12 cellular contexts compared by ENCODE assay signal in genomic region chr16:5070431-5071186, GRCh38. TPM values are rescaled to one million over a fixed set of nuclear protein-coding genes. Genes with fewer than 3 reads are reported as not detected.
DNase-seq lines count a peak whose midpoint lies in the region; ATAC-seq and TF ChIP-seq lines count a peak whose summit lies in the region.
"Had no signal": no experiment of that assay in that cellular context is flagged by ENCODE, and none has a peak within 500 bp of the region (broad histone marks: within the 10 kb centered on the region; RNA-seq: fewer than 3 reads in every experiment).

No MANE protein-coding gene starts in this region.

- no peak for TF ChIP-seq CTCF in foreskin keratinocyte (conservative IDR thresholded peaks at IDR 0.05)
- no peak for TF ChIP-seq CTCF in smooth muscle cell (IDR thresholded peaks at IDR 0.05; ENCODE audit: borderline replicate concordance, insufficient read depth, poor library complexity, severe bottlenecking)

- H3K36me3 ChIP-seq in smooth muscle cell (ENCODE audit: low read depth): no peaks in the 10 kb centered on the region

- CTCF ChIA-PET in T-cell (lab: Charles Lee): interaction anchor here in 1 of 2 donors (0.6 kb wide), 1 partner anchor 18 kb away, joined by 5 read pairs; no protein-coding TSS in a partner anchor

- POLR2A ChIA-PET in T-cell (lab: Charles Lee): interaction anchor here in 1 of 2 donors (0.5 kb wide), 1 partner anchor 9 kb away, joined by 4 read pairs; no protein-coding TSS in a partner anchor

- no peak overlapping the region for H3K4me2 ChIP-seq in smooth muscle cell

- H3K27me3 ChIP-seq in foreskin keratinocyte (peaks cover 7% of the 10 kb centered on the region), smooth muscle cell (ENCODE audit: low read depth) (no peaks in the 10 kb centered on the region)
- H3K27me3 ChIP-seq: adrenal gland, upper lobe of left lung had no signal

- no peak overlapping the region for H3K9ac ChIP-seq in smooth muscle cell (ENCODE audit: low read depth)

- peak overlapping the region; percentile 98 for H3K27ac Mint-ChIP-seq in T-helper 1 cell treated with Interleukin-12 subunit alpha and Interleukin-12 subunit beta and Interleukin-4 antibody, amounts not matched to agents 30 μg/mL and 1 μg/mL, for 36 hours
- peak overlapping the region; percentile 97 for H3K27ac Mint-ChIP-seq in T-cell

- WGBS in smooth muscle cell (ENCODE audit: low lambda C conversion rate): 81% methylated on average over 15 of the region's 15 CpGs

- no peak overlapping the region for H3K4me3 Mint-ChIP-seq in T-helper 1 cell treated with Interleukin-12 subunit alpha and Interleukin-12 subunit beta and Interleukin-4 antibody, amounts not matched to agents 30 μg/mL and 1 μg/mL, for 36 hours
- H3K4me3 Mint-ChIP-seq in T-cell: peak overlapping the region; percentile 6 to 96 (median 96)

- H3K36me3 Mint-ChIP-seq in T-helper 1 cell treated with Interleukin-12 subunit alpha and Interleukin-12 subunit beta and Interleukin-4 antibody, amounts not matched to agents 30 μg/mL and 1 μg/mL, for 36 hours (ENCODE audit: low read depth): peaks cover 4% of the 10 kb centered on the region
- H3K36me3 Mint-ChIP-seq in T-cell: peaks cover 12% of the 10 kb centered on the region

- peaks cover 8% of the 10 kb centered on the region for H4K20me1 ChIP-seq in smooth muscle cell (ENCODE audit: low read depth)

- DNase-seq in T-helper 1 cell: no peak
- DNase-seq in T-cell: no peak
- DNase-seq in foreskin keratinocyte: no peak
- no peak for DNase-seq in smooth muscle cell (lab: John Stamatoyannopoulos, UW; ENCODE audit: unreplicated experiment)
- no peak for DNase-seq in NCI-H526 (lab: John Stamatoyannopoulos, UW)
- DNase-seq: adrenal gland, T1000, upper lobe of left lung had no signal

- H3K27ac ChIP-seq in foreskin keratinocyte (peak overlapping the region; percentile 31), smooth muscle cell (ENCODE audit: low read depth) (no peak overlapping the region)

- H2AFZ ChIP-seq in smooth muscle cell (ENCODE audit: low read depth): peak overlapping the region; percentile 96

- peaks cover 4% of the 10 kb centered on the region for H3K79me2 ChIP-seq in smooth muscle cell (ENCODE audit: low read depth)

- H3K4me3 ChIP-seq in smooth muscle cell: no peak overlapping the region

- H3F3A ChIP-seq in smooth muscle cell (ENCODE audit: low read depth): peaks cover 4% of the 10 kb centered on the region

- peaks cover 4% of the 10 kb centered on the region for H3K27me3 Mint-ChIP-seq in T-helper 1 cell treated with Interleukin-12 subunit alpha and Interleukin-12 subunit beta and Interleukin-4 antibody, amounts not matched to agents 30 μg/mL and 1 μg/mL, for 36 hours (ENCODE audit: low read depth)
- no peaks in the 10 kb centered on the region for H3K27me3 Mint-ChIP-seq in T-cell

- peaks cover 22% of the 10 kb centered on the region for H3K4me1 Mint-ChIP-seq in T-helper 1 cell treated with Interleukin-12 subunit alpha and Interleukin-12 subunit beta and Interleukin-4 antibody, amounts not matched to agents 30 μg/mL and 1 μg/mL, for 36 hours (ENCODE audit: low read depth)
- H3K4me1 Mint-ChIP-seq in T-cell: peaks cover 28 to 36% (median 33%) of the 10 kb centered on the region in 3 donors

- H3K4me1 ChIP-seq in foreskin keratinocyte: no peaks in the 10 kb centered on the region
- peaks cover 3% of the 10 kb centered on the region for H3K4me1 ChIP-seq in smooth muscle cell (ENCODE audit: low read depth)

- no peaks in the 10 kb centered on the region for H3K9me3 ChIP-seq in smooth muscle cell (replicated peaks; ENCODE audit: low read depth)
- H3K9me3 ChIP-seq: adrenal gland, upper lobe of left lung had no signal

- H3K9me3 Mint-ChIP-seq in T-helper 1 cell treated with Interleukin-12 subunit alpha and Interleukin-12 subunit beta and Interleukin-4 antibody, amounts not matched to agents 30 μg/mL and 1 μg/mL, for 36 hours: no peaks in the 10 kb centered on the region
- H3K9me3 Mint-ChIP-seq in T-cell: no peaks in the 10 kb centered on the region

- ATAC-seq in T-cell (replicated peaks in 1 of 4) (no peak), foreskin keratinocyte (no peak), HG02852 (IDR thresholded peaks at IDR 0.05; ENCODE audit: unreplicated experiment) (no peak)
- ATAC-seq in activated CD4-positive, CD25-positive, alpha-beta regulatory T cell treated with anti-CD3 and anti-CD28 coated beads, Interleukin-2, amount 50 U/mL, for 24 hours: no peak

RNA-seq across cellular contexts. Expression of gene ALG1, which starts 1.0 kb away (rescaled TPM):
- total RNA-seq in T-cell (10 to 100 TPM; 12.0 to 29.2 (median 25.7) TPM), foreskin keratinocyte (23.4 and 24.0 TPM in 2 replicates), smooth muscle cell (22.2 and 22.6 TPM in 2 replicates)
- polyA plus RNA-seq in foreskin keratinocyte (24.1 and 25.2 TPM in 2 replicates), smooth muscle cell (30.4 and 32.9 TPM in 2 replicates)

RNA-seq across cellular contexts. Expression of gene C16orf89, which starts 4.9 kb away (rescaled TPM):
- total RNA-seq in T-cell (under 1 TPM in 2 of 5 donors, not detected in 3; 0.62 to 0.79 TPM), foreskin keratinocyte (not detected in 2 replicates), smooth muscle cell (not detected in 2 replicates)
- polyA plus RNA-seq in foreskin keratinocyte (not detected in 2 replicates), smooth muscle cell (not detected in 2 replicates)
- total RNA-seq: NCI-H460 had no signal

RNA-seq across cellular contexts. Expression of gene EEF2KMT, which starts 27.0 kb away (rescaled TPM):
- total RNA-seq in T-cell (10 to 100 TPM in 3 of 5 donors, 1 to 10 TPM in 2; 3.6 to 16.1 (median 11.7) TPM), foreskin keratinocyte (17.9 and 19.1 TPM in 2 replicates), smooth muscle cell (2.9 and 6.2 TPM in 2 replicates)
- polyA plus RNA-seq in foreskin keratinocyte (21.5 and 24.2 TPM in 2 replicates), smooth muscle cell (9.9 and 15.0 TPM in 2 replicates)

RNA-seq across cellular contexts. Expression of gene NAGPA, which starts 36.9 kb away (rescaled TPM):
- total RNA-seq in T-cell: 10 to 100 TPM; 26.2 to 33.6 (median 29.7) TPM
- 11.0 and 12.3 TPM in 2 replicates for total RNA-seq in foreskin keratinocyte
- 10.9 and 11.0 TPM in 2 replicates for polyA plus RNA-seq in foreskin keratinocyte
- total RNA-seq in smooth muscle cell: 3.8 and 4.2 TPM in 2 replicates
- polyA plus RNA-seq in smooth muscle cell: 5.4 and 10.0 TPM in 2 replicates
